Comparison of ENCODE assay signal across 11 cellular contexts in genomic region chr16:84396082-84396481, GRCh38. TPM values are rescaled to one million over a fixed set of nuclear protein-coding genes. Genes with fewer than 3 reads are reported as not detected.
DNase-seq lines count a peak whose midpoint lies in the region; ATAC-seq and TF ChIP-seq lines count a peak whose summit lies in the region.
"Not testable (repeated sequence)": the region's sequence is repeated elsewhere in the genome, so short reads cannot be mapped to it uniquely, and the experiment has no call there.
"Had no signal": no experiment of that assay in that cellular context is flagged by ENCODE, and none has a peak within 500 bp of the region (broad histone marks: within the 10 kb centered on the region; RNA-seq: fewer than 3 reads in every experiment).

No MANE protein-coding gene starts in this region.

- H3K4me1 ChIP-seq in RWPE2 (ENCODE audit: insufficient read depth, poor library complexity, severe bottlenecking) (peaks cover 14% of the 10 kb centered on the region), thyroid gland (peaks cover 20 to 31% of the 10 kb centered on the region in 2 donors)
- not testable (repeated sequence) for H3K4me1 ChIP-seq in hepatocyte (ENCODE audit: insufficient read depth)

- WGBS in hepatocyte (ENCODE audit: low lambda C conversion rate, missing lambda C conversion rate) = 83% methylated on average over 10 of the region's 10 CpGs
- 43 to 47% methylated on average over 10 of the region's 10 CpGs for WGBS in thyroid gland, 2 donors

- TF ChIP-seq POLR2A in thyroid gland (IDR thresholded peaks at IDR 0.05) = peak in 1 of 2 donors; percentile 32

- H3K27ac Mint-ChIP-seq in Calu3 (ENCODE audit: unreplicated experiment) (peak overlapping the region; percentile 71), mesothelial cell of epicardium (peak overlapping the region; percentile 86)

- peak overlapping the region; percentile 59 for H3K4me3 Mint-ChIP-seq in Calu3 (ENCODE audit: low read depth, unreplicated experiment)
- not testable (repeated sequence) for H3K4me3 Mint-ChIP-seq in mesothelial cell of epicardium

- not testable (repeated sequence) for H3K79me2 ChIP-seq in hepatocyte

- TF ChIP-seq CTCF in Calu3 (IDR thresholded peaks at IDR 0.05; ENCODE audit: unreplicated experiment); RWPE2 (IDR thresholded peaks at IDR 0.05; ENCODE audit: poor library complexity, severe bottlenecking); hepatocyte (IDR thresholded peaks at IDR 0.05; ENCODE audit: poor library complexity); mesothelial cell of epicardium (IDR thresholded peaks at IDR 0.05; ENCODE audit: unreplicated experiment); thyroid gland (IDR thresholded peaks at IDR 0.05): not testable (repeated sequence)

- not testable (repeated sequence) for H2AFZ ChIP-seq in hepatocyte

- H3K4me2 ChIP-seq in hepatocyte = peak overlapping the region; percentile 50

- DNase-seq in Calu3; RWPE2 (ENCODE audit: low spot score); hepatocyte (ENCODE audit: low spot score); mesothelial cell of epicardium (ENCODE audit: low spot score in 2 of 2, unreplicated experiment in 2 of 2): not testable (repeated sequence)
- DNase-seq in NCI-H187 treated with DMSO at 0.1 percent for 48 hours (lab: John Stamatoyannopoulos, UW) = peak; percentile 11
- DNase-seq in NCI-H2171 treated with DMSO at 0.1 percent for 48 hours (lab: John Stamatoyannopoulos, UW) = peak; percentile 13
- DNase-seq in thyroid gland = peak; percentile 76 to 82

- H3K27ac ChIP-seq in RWPE2 (ENCODE audit: poor library complexity, severe bottlenecking) (peak overlapping the region; percentile 75), thyroid gland (peak overlapping the region; percentile 88 to 96 (median 92))
- not testable (repeated sequence) for H3K27ac ChIP-seq in hepatocyte

- not testable (repeated sequence) for H3K9me3 ChIP-seq in RWPE2 (ENCODE audit: severe bottlenecking); hepatocyte (ENCODE audit: low read depth); thyroid gland

- peaks cover 13% of the 10 kb centered on the region for H3K36me3 Mint-ChIP-seq in Calu3 (ENCODE audit: insufficient read depth, unreplicated experiment)
- peaks cover 12% of the 10 kb centered on the region for H3K36me3 Mint-ChIP-seq in mesothelial cell of epicardium

- intact Hi-C loops in Calu3 (cut with micrococcal nuclease; ENCODE audit: unreplicated experiment); thyroid gland (cut with DNase I): not testable (repeated sequence)

- not testable (repeated sequence) for H3K9me2 ChIP-seq in hepatocyte (replicated peaks; ENCODE audit: insufficient read depth)

- not testable (repeated sequence) for H3K36me3 ChIP-seq in RWPE2 (ENCODE audit: low read depth); hepatocyte (replicated peaks; ENCODE audit: insufficient read depth, low read depth); thyroid gland

- not testable (repeated sequence) for BruUV-seq in Calu3 (replicated peaks; lab: Mats Ljungman, UMichigan)

- H3K9me3 Mint-ChIP-seq in Calu3 (ENCODE audit: low read depth, unreplicated experiment); mesothelial cell of epicardium: not testable (repeated sequence)

- H3K4me1 Mint-ChIP-seq in Calu3 (ENCODE audit: low read depth, unreplicated experiment) (peaks cover 17% of the 10 kb centered on the region), mesothelial cell of epicardium (peaks cover 21% of the 10 kb centered on the region)

- H3K27me3 ChIP-seq in RWPE2 (ENCODE audit: insufficient read depth, poor library complexity, severe bottlenecking); hepatocyte; thyroid gland: not testable (repeated sequence)

- CTCF ChIA-PET in Calu3 (lab: Charles Lee) = not testable (repeated sequence)

- not testable (repeated sequence) for ATAC-seq in RWPE2 (ENCODE audit: low read depth)

- not testable (repeated sequence) for H4K20me1 ChIP-seq in hepatocyte (ENCODE audit: insufficient read depth, poor library complexity, severe bottlenecking)

- not testable (repeated sequence) for H3K27me3 Mint-ChIP-seq in Calu3 (ENCODE audit: unreplicated experiment); mesothelial cell of epicardium (ENCODE audit: low read depth)

- not testable (repeated sequence) for H3K4me3 ChIP-seq in RWPE2 (ENCODE audit: severe bottlenecking); hepatocyte; thyroid gland (replicated peaks in 1 of 3)

RNA-seq across cellular contexts. Expression of gene ATP2C2, which starts 27.7 kb away (rescaled TPM):
- total RNA-seq in Calu3 (2022) = 30.5 and 33.9 TPM in 2 replicates
- total RNA-seq in hepatocyte = 6.0 and 12.2 TPM in 2 replicates
- polyA plus RNA-seq in hepatocyte = 6.8 and 7.2 TPM in 2 replicates
- 43.5 to 52.5 TPM (median 47.7 TPM) in 3 replicates for total RNA-seq in mesothelial cell of epicardium
- 10 to 100 TPM; 12.9 to 26.9 (median 18.6) TPM for total RNA-seq in thyroid gland
- total RNA-seq: CD4-positive, alpha-beta memory T cell; H4; LHCN-M2; MCF 10A had no signal
- polyA plus RNA-seq: CD4-positive, alpha-beta memory T cell had no signal
